8 cellular contexts compared by ENCODE assay signal in the genomic region with DNA sequence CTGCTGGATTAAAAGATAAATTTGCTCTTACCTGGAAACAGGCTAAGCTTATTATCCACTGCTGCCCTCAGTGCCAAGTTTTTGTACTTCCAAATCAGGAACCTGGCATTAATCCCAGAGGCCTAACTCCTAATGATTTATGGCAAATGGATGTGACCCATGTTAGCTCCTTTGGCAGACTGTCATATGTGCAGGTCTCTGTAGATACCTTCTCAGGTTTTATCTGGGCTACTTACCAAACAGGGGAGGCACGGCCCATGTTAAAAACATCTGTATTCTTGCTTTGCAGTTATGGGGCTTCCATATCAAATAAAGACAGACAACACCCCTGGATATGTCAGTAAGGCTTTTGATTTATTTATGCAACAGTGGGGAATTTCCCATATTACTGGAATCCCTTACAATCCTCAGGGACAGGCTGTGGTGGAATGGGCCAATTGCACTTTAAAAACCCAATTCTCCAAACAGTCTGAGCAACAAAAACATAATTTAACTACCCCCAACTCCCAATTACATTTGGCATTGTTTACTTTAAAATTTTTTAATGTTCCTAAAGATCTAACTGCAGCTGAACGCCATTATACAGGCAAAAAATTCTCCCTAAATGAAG. TPM values are rescaled to one million over a fixed set of nuclear protein-coding genes. Genes with fewer than 3 reads are reported as not detected.
DNase-seq lines count a peak whose midpoint lies in the region; ATAC-seq and TF ChIP-seq lines count a peak whose summit lies in the region.
"Not testable (repeated sequence)": the region's sequence is repeated elsewhere in the genome, so short reads cannot be mapped to it uniquely, and the experiment has no call there.

No MANE protein-coding gene starts in this region.

- not testable (repeated sequence) for ATAC-seq in body of pancreas, gastrocnemius medialis

- H3K9me2 ChIP-seq in SK-N-SH: not testable (repeated sequence)

- POLR2A ChIA-PET in SK-N-SH (lab: Yijun Ruan, JAX): not testable (repeated sequence)

- 81% methylated on average over 2 of the region's 2 CpGs for WGBS in SK-N-SH (ENCODE audit: low lambda C conversion rate)
- WGBS in body of pancreas, 2 donors: 43 to 50% methylated on average over 2 of the region's 2 CpGs

- H2AFZ ChIP-seq in SK-N-SH (ENCODE audit: low read depth): not testable (repeated sequence)

- not testable (repeated sequence) for H3K4me2 ChIP-seq in SK-N-SH

- not testable (repeated sequence) for TF ChIP-seq CTCF in SK-N-SH (IDR thresholded peaks at IDR 0.05); body of pancreas (IDR thresholded peaks at IDR 0.05); gastrocnemius medialis (IDR thresholded peaks at IDR 0.05 in 4 of 5, conservative IDR thresholded peaks at IDR 0.05 in 1 of 5)

- not testable (repeated sequence) for TF ChIP-seq POLR2A in body of pancreas (IDR thresholded peaks at IDR 0.05); gastrocnemius medialis (IDR thresholded peaks at IDR 0.05)

- peak; percentile 55 for DNase-seq in COR-L47 (lab: John Stamatoyannopoulos, UW)
- peak; percentile 50 for DNase-seq in NCI-H226
- DNase-seq in SK-N-SH: not testable (repeated sequence)
- peak; percentile 26 to 82 (median 56) for DNase-seq in body of pancreas
- DNase-seq in fibroblast of peridontal ligament (ENCODE audit: extremely low read depth): peak; percentile 63
- peak; percentile 44 for DNase-seq in mucosa of gallbladder (ENCODE audit: low spot score)
- peak; percentile 20 to 35 for DNase-seq in gastrocnemius medialis

- TF ChIP-seq RAD21 in Ishikawa (IDR thresholded peaks at IDR 0.05; ENCODE audit: low read depth); SK-N-SH (IDR thresholded peaks at IDR 0.05; ENCODE audit: low read length): not testable (repeated sequence)

- TF ChIP-seq EP300 in Ishikawa (IDR thresholded peaks at IDR 0.05; ENCODE audit: borderline replicate concordance); SK-N-SH (IDR thresholded peaks at IDR 0.05; ENCODE audit: borderline replicate concordance in 1 of 2, low read depth in 1 of 2, low read length in 1 of 2): not testable (repeated sequence)

- not testable (repeated sequence) for H3K27me3 ChIP-seq in SK-N-SH (ENCODE audit: insufficient read depth); body of pancreas; gastrocnemius medialis

- CTCF ChIA-PET in SK-N-SH (lab: Yijun Ruan, JAX): not testable (repeated sequence)

- in situ Hi-C loops in gastrocnemius medialis (cut with MboI; ENCODE audit: low sequenced_read_pairs in 4 of 4): not testable (repeated sequence)

- intact Hi-C loops in body of pancreas (cut with DNase I); gastrocnemius medialis (cut with DNase I; ENCODE audit: low total_unique reads): not testable (repeated sequence)

- not testable (repeated sequence) for H3K9ac ChIP-seq in SK-N-SH

- not testable (repeated sequence) for H3K9me3 ChIP-seq in SK-N-SH, body of pancreas, gastrocnemius medialis

- peaks cover 13% of the 10 kb centered on the region; the same call in 1 of the 2 replicates for H3K79me2 ChIP-seq in SK-N-SH (ENCODE audit: insufficient read depth)

- H3K4me3 ChIP-seq in SK-N-SH (ENCODE audit: low read depth in 2 of 2, low read length in 1 of 2); body of pancreas; gastrocnemius medialis: not testable (repeated sequence)

- peaks cover 10% of the 10 kb centered on the region for H3F3A ChIP-seq in SK-N-SH (replicated peaks; ENCODE audit: insufficient read depth)

- not testable (repeated sequence) for H3K36me3 ChIP-seq in SK-N-SH (replicated peaks in 1 of 2; ENCODE audit: control insufficient read depth in 1 of 2, insufficient read depth in 2 of 2, low read length in 1 of 2); body of pancreas (replicated peaks in 1 of 2; ENCODE audit: insufficient read depth in 1 of 2, low read depth in 2 of 2); gastrocnemius medialis

- H3K4me1 ChIP-seq in SK-N-SH (ENCODE audit: control insufficient read depth in 1 of 2, insufficient read depth in 2 of 2, low read depth in 1 of 2, low read length in 1 of 2) (peaks cover 0 to 16% of the 10 kb centered on the region in 2 experiments; a peak in 3 of 4 replicates), body of pancreas (peaks cover 44% of the 10 kb centered on the region), gastrocnemius medialis (peaks cover 0 to 11% of the 10 kb centered on the region in 2 donors)

- not testable (repeated sequence) for H3K27ac ChIP-seq in SK-N-SH (ENCODE audit: low read depth in 2 of 2, low read length in 1 of 2); gastrocnemius medialis
- peak overlapping the region in 3 of 4 donors; percentile 36 to 65 (median 42) for H3K27ac ChIP-seq in body of pancreas

- H4K20me1 ChIP-seq in SK-N-SH (ENCODE audit: insufficient read depth): not testable (repeated sequence)

TF ChIP-seq in Ishikawa, 13 proteins besides CTCF, POLR2A, EP300 and RAD21:
- 0 out of 2 replicates have a peak, but pooled peaks have one; percentile 29 for TF ChIP-seq NFIC (IDR thresholded peaks at IDR 0.05)

TF ChIP-seq in SK-N-SH, 30 proteins besides CTCF, POLR2A, EP300 and RAD21:
- TF ChIP-seq TCF12 (IDR thresholded peaks at IDR 0.05) (peak; percentile 27), NFIC (IDR thresholded peaks at IDR 0.05; ENCODE audit: borderline replicate concordance) (peak; percentile 42; the same call in 1 of the 2 replicates), PBX3 (IDR thresholded peaks at IDR 0.05) (peak; percentile 70)

RNA-seq across cellular contexts. Expression of gene C12orf75, which starts 19.9 kb away (rescaled TPM):
- polyA plus RNA-seq in SK-N-SH (2012; rRNA removed): 221 and 299 TPM in 2 replicates
- polyA plus RNA-seq in SK-N-SH (2012; cell fraction: cytosol; rRNA removed): 363 and 501 TPM in 2 replicates
- 63.0 and 90.2 TPM in 2 replicates for polyA plus RNA-seq in SK-N-SH (2012; cell fraction: nucleus; rRNA removed)
- total RNA-seq in body of pancreas (10 to 100 TPM; 39.2 to 57.6 TPM), mucosa of gallbladder (254 TPM), gastrocnemius medialis (10 to 100 TPM in 3 of 4 donors, 1 to 10 TPM in 1; 4.3 to 73.0 (median 17.3) TPM)
